In the genomic region with DNA sequence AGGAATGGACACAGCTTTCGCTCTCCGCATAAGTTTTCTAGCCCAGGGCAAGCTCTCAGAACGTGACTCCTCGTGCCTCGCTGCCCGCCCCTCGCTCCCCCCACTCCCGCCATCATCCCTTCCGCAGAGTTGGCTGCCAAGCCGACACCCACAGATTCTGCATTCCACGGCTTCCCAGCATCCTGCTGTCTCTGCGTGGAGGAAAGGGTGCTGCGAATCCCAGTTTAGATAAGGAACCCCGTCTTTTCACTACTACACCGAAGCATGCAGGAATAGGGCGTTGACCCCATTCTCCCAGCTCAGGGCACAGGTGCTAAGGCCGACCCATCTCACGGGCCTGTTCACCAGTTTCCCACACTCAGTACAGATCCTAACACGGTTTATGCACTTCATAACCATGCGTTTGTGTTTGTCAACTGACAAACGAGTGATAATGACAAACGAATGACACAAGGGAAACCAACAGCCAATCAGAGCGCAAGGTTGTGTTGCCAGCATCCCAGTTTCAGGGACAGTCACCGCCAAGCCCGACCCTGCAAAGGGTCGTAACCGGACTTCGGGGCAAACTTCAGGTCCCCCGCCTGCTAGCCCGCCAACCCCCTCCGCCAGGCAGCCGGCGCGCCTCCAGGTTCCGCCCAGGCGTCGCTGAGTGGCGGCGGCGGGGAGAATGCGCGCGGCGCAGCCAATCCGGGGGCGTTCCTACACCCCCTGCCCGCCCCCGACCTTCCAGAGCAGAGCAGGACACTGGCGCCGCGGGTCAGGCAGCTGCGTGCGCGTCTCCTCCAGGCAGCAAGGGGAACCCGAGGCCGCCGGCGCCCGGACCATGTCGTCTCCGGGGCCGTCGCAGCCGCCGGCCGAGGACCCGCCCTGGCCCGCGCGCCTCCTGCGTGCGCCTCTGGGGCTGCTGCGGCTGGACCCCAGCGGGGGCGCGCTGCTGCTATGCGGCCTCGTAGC, we compare ENCODE assay signal across 8 cellular contexts. TPM values are rescaled to one million over a fixed set of nuclear protein-coding genes. Genes with fewer than 3 reads are reported as not detected.
DNase-seq lines count a peak whose midpoint lies in the region; ATAC-seq and TF ChIP-seq lines count a peak whose summit lies in the region.

A gene (plus strand): TSS at position 729 of the 954 bp plus-strand sequence. CDS start 95 bp downstream, at position 824.

- ATAC-seq in HG02571 (IDR thresholded peaks at IDR 0.05; ENCODE audit: unreplicated experiment), result peak; percentile 96
- peak; percentile 97 for ATAC-seq in sciatic nerve

- in situ Hi-C loops in astrocyte of the cerebellum (cut with HindIII; ENCODE audit: low sequenced_read_pairs), result no loop called here

- intact Hi-C loops in sciatic nerve (cut with DNase I), result no loop called here

- DNase-seq in NCI-H1092 treated with DMSO at 0.1 percent for 48 hours (lab: John Stamatoyannopoulos, UW) (peak; percentile 65), T-helper 9 cell (peak; percentile 74), astrocyte of the cerebellum (ENCODE audit: low read depth) (no peak), hypothalamus (lab: John Stamatoyannopoulos, UW) (peak; percentile 34 to 93 (median 82)), sciatic nerve (ENCODE audit: low spot score) (peak; percentile 92), GF-D8 (lab: John Stamatoyannopoulos, UW) (no peak)

- TF ChIP-seq CTCF in GM12875 (IDR thresholded peaks at IDR 0.05; ENCODE audit: borderline replicate concordance, insufficient read depth, low read depth, low read length) (no peak), astrocyte of the cerebellum (IDR thresholded peaks at IDR 0.05; ENCODE audit: low read depth, low read length, missing control alignments) (no peak)

- H3K4me3 ChIP-seq in GM12875 (ENCODE audit: low read depth, low read length) (peak within 1 kb of the TSS; percentile 85), astrocyte of the cerebellum (ENCODE audit: low read depth, low read length) (peak within 1 kb of the TSS; percentile 52)

RNA-seq across cellular contexts. Expression of the gene that starts here (rescaled TPM):
- total RNA-seq in sciatic nerve, result 27.9 TPM

Comparison
In these comparisons a context has a peak if more than half of its experiments do, and no peak if none do; other contexts are left out.
1. DNase-seq: peak in NCI-H1092 treated with DMSO at 0.1 percent for 48 hours (single experiment), T-helper 9 cell (single experiment), hypothalamus (51 of 51) and sciatic nerve (single experiment); none in astrocyte of the cerebellum (single experiment) and GF-D8 (single experiment).